Comparison of ENCODE assay signal across 8 cellular contexts in genomic region chr7:142808461-142808801, GRCh38. TPM values are rescaled to one million over a fixed set of nuclear protein-coding genes. Genes with fewer than 3 reads are reported as not detected.
DNase-seq lines count a peak whose midpoint lies in the region; ATAC-seq and TF ChIP-seq lines count a peak whose summit lies in the region.

No MANE protein-coding gene starts in this region.

- peaks cover 0 to 53% (median 0%) of the 10 kb centered on the region in 4 donors for H3K27me3 ChIP-seq in esophagus squamous epithelium

- no peak overlapping the region for H3K4me3 ChIP-seq in esophagus squamous epithelium

- H3K36me3 ChIP-seq in esophagus squamous epithelium, result no peaks in the 10 kb centered on the region

- TF ChIP-seq POLR2A in esophagus squamous epithelium (IDR thresholded peaks at IDR 0.05), result no peak

- intact Hi-C loops in esophagus squamous epithelium (cut with DNase I), result no loop called here

- no peak for TF ChIP-seq CTCF in esophagus squamous epithelium (IDR thresholded peaks at IDR 0.05)

- DNase-seq in esophagus squamous epithelium (lab: John Stamatoyannopoulos, UW) (no peak), T-helper 9 cell (no peak), cerebellar nuclear complex (lab: John Stamatoyannopoulos, UW) (no peak), SHP77 (lab: John Stamatoyannopoulos, UW) (no peak), iPS-NIHi11 (ENCODE audit: low spot score) (no peak)

- H3K4me1 ChIP-seq in esophagus squamous epithelium, result peaks cover 0 to 4% (median 0%) of the 10 kb centered on the region in 3 donors

- H3K9me3 ChIP-seq in esophagus squamous epithelium, result no peaks in the 10 kb centered on the region

- H3K27ac ChIP-seq in esophagus squamous epithelium, result peak overlapping the region in 3 of 4 donors; percentile 25 to 68 (median 67)

- peak; percentile 12 for ATAC-seq in GM18508 (IDR thresholded peaks at IDR 0.05; ENCODE audit: insufficient read depth, unreplicated experiment)
- ATAC-seq in GM21619 (IDR thresholded peaks at IDR 0.05; ENCODE audit: unreplicated experiment), result peak; percentile 23
- peak; percentile 1 for ATAC-seq in HG03558 (IDR thresholded peaks at IDR 0.05; ENCODE audit: extremely low read depth, unreplicated experiment)

RNA-seq across cellular contexts. Expression of gene PRSS2, which starts 37.7 kb away (rescaled TPM):
- not detected for total RNA-seq in esophagus squamous epithelium

RNA-seq across cellular contexts. Expression of gene EPHB6, which starts 46.4 kb away (rescaled TPM):
- 10 to 100 TPM; 15.2 to 40.4 (median 26.1) TPM for total RNA-seq in esophagus squamous epithelium

RNA-seq across cellular contexts. Expression of gene PRSS1, which starts 59.2 kb away (rescaled TPM):
- not detected for total RNA-seq in esophagus squamous epithelium
